Comparison of ENCODE assay signal across 20 cellular contexts in genomic region chr13:80527400-80527799, GRCh38.
"Had no signal": no experiment of that assay in that cellular context is flagged by ENCODE, and none has a peak within 500 bp of the region (broad histone marks: within the 10 kb centered on the region; RNA-seq: fewer than 3 reads in every experiment).

No MANE protein-coding gene starts in this region.

- H3K4me1 ChIP-seq: gastrocnemius medialis, right atrium auricular region, sigmoid colon, testis, tibial nerve, upper lobe of right lung, vagina had no signal

- H3K4me3 Mint-ChIP-seq: naive thymus-derived CD8-positive, alpha-beta T cell; stimulated activated naive B cell treated with anti-CD40 and anti-IgM and Interleukin-4, amounts not matched to agents 10 μg/mL and 1 μg/mL and 100 μg/mL, for 72 hours; stimulated activated naive CD8-positive, alpha-beta T cell treated with anti-CD3 and anti-CD28 coated beads, Interleukin-15, amount 100 ng/mL, for 72 hours had no signal

- H3K27me3 ChIP-seq: gastrocnemius medialis, ovary, right atrium auricular region, sigmoid colon, testis, tibial nerve, upper lobe of right lung, vagina had no signal

- H3K27me3 Mint-ChIP-seq: naive thymus-derived CD8-positive, alpha-beta T cell; stimulated activated naive B cell treated with anti-CD40 and anti-IgM and Interleukin-4, amounts not matched to agents 10 μg/mL and 1 μg/mL and 100 μg/mL, for 72 hours; stimulated activated naive CD8-positive, alpha-beta T cell treated with anti-CD3 and anti-CD28 coated beads, Interleukin-15, amount 100 ng/mL, for 72 hours had no signal

- H3K4me1 Mint-ChIP-seq: naive thymus-derived CD8-positive, alpha-beta T cell; stimulated activated naive B cell treated with anti-CD40 and anti-IgM and Interleukin-4, amounts not matched to agents 10 μg/mL and 1 μg/mL and 100 μg/mL, for 72 hours; stimulated activated naive CD8-positive, alpha-beta T cell treated with anti-CD3 and anti-CD28 coated beads, Interleukin-15, amount 100 ng/mL, for 72 hours had no signal

- H3K4me3 ChIP-seq: gastrocnemius medialis, mucosa of descending colon, ovary, right atrium auricular region, sigmoid colon, skin epidermis, testis, tibial nerve, upper lobe of right lung, vagina had no signal

- H3K36me3 ChIP-seq: gastrocnemius medialis, ovary, right atrium auricular region, sigmoid colon, tibial nerve, upper lobe of right lung, vagina had no signal

- H3K36me3 Mint-ChIP-seq: naive thymus-derived CD8-positive, alpha-beta T cell; stimulated activated naive B cell treated with anti-CD40 and anti-IgM and Interleukin-4, amounts not matched to agents 10 μg/mL and 1 μg/mL and 100 μg/mL, for 72 hours had no signal

- H3K27ac ChIP-seq: gastrocnemius medialis, ovary, right atrium auricular region, sigmoid colon, skin epidermis, testis, tibial nerve, upper lobe of right lung, vagina had no signal

- H3K27ac Mint-ChIP-seq: naive thymus-derived CD8-positive, alpha-beta T cell; stimulated activated naive B cell treated with anti-CD40 and anti-IgM and Interleukin-4, amounts not matched to agents 10 μg/mL and 1 μg/mL and 100 μg/mL, for 72 hours; stimulated activated naive CD8-positive, alpha-beta T cell treated with anti-CD3 and anti-CD28 coated beads, Interleukin-15, amount 100 ng/mL, for 72 hours had no signal

- H3K9me3 ChIP-seq: mucosa of descending colon, ovary, testis, vagina had no signal

- ATAC-seq: gastrocnemius medialis; left lobe of liver; mucosa of descending colon; naive thymus-derived CD8-positive, alpha-beta T cell; stimulated activated naive B cell treated with anti-CD40 and anti-IgM and Interleukin-4, amounts not matched to agents 10 μg/mL and 1 μg/mL and 100 μg/mL, for 72 hours; stimulated activated naive CD8-positive, alpha-beta T cell treated with anti-CD3 and anti-CD28 coated beads, Interleukin-15, amount 100 ng/mL, for 72 hours; upper lobe of right lung had no signal

- DNase-seq: dermis blood vessel endothelial cell; erythroblast; gastrocnemius medialis; islet precursor cell; mammary epithelial cell; mucosa of descending colon; naive thymus-derived CD8-positive, alpha-beta T cell; ovary; sigmoid colon; stimulated activated CD4-positive, alpha-beta T cell treated with anti-CD3 and anti-CD28 coated beads, Interleukin-2, amount 100 ng/mL, for 24 hours; stimulated activated CD4-positive, alpha-beta T cell treated with anti-CD3 and anti-CD28 coated beads, Interleukin-4, amount 100 ng/mL, for 4 hours; stimulated activated naive B cell treated with anti-CD40 and anti-IgM and Interleukin-4, amounts not matched to agents 10 μg/mL and 1 μg/mL and 100 μg/mL, for 72 hours; stimulated activated naive CD8-positive, alpha-beta T cell treated with anti-CD3 and anti-CD28 coated beads, Interleukin-15, amount 100 ng/mL, for 72 hours; testis; upper lobe of right lung had no signal
